Comparison of ENCODE assay signal across 14 cellular contexts in genomic region chr3:188242426-188243123, GRCh38.
DNase-seq lines count a peak whose midpoint lies in the region; ATAC-seq and TF ChIP-seq lines count a peak whose summit lies in the region.
"Had no signal": no experiment of that assay in that cellular context is flagged by ENCODE, and none has a peak within 500 bp of the region (broad histone marks: within the 10 kb centered on the region; RNA-seq: fewer than 3 reads in every experiment).

No MANE protein-coding gene starts in this region.

- intact Hi-C loops in CD8-positive, alpha-beta T cell (cut with DNase I, micrococcal nuclease), result no loop called here
- intact Hi-C loops in psoas muscle (cut with DNase I), result loop anchor here in 1 of 2 donors (5.0 kb wide), 1 partner anchor 500 kb away; no protein-coding TSS in a partner anchor

- no peak overlapping the region for H3K27ac ChIP-seq in CD8-positive, alpha-beta T cell (ENCODE audit: low read depth, low read length)
- H3K27ac ChIP-seq in psoas muscle, result peak overlapping the region; percentile 91

- peaks cover 5% of the 10 kb centered on the region for H3K4me1 Mint-ChIP-seq in CD8-positive, alpha-beta T cell (ENCODE audit: low read depth)
- peaks cover 44 to 55% (median 51%) of the 10 kb centered on the region in 3 donors for H3K4me1 Mint-ChIP-seq in IgD-negative memory B cell

- CTCF ChIA-PET in CD8-positive, alpha-beta T cell (lab: Charles Lee), result no interaction called here

- no peak overlapping the region for H3K4me3 ChIP-seq in CD8-positive, alpha-beta T cell (ENCODE audit: low read depth, low read length)
- H3K4me3 ChIP-seq in psoas muscle, result no peak overlapping the region
- H3K4me3 ChIP-seq: Peyer's patch had no signal

- H3K9me3 ChIP-seq in CD8-positive, alpha-beta T cell (ENCODE audit: low read length), result no peaks in the 10 kb centered on the region
- no peaks in the 10 kb centered on the region for H3K9me3 ChIP-seq in psoas muscle
- H3K9me3 ChIP-seq: Peyer's patch had no signal

- no peaks in the 10 kb centered on the region for H3K27me3 ChIP-seq in CD8-positive, alpha-beta T cell (ENCODE audit: insufficient read depth, low read length)
- no peaks in the 10 kb centered on the region for H3K27me3 ChIP-seq in psoas muscle (ENCODE audit: insufficient read depth in 3 of 3, low read length in 2 of 3)
- H3K27me3 ChIP-seq: Peyer's patch had no signal

- no peak for TF ChIP-seq CTCF in CD8-positive, alpha-beta T cell (IDR thresholded peaks at IDR 0.05)
- no peak for TF ChIP-seq CTCF in psoas muscle (IDR thresholded peaks at IDR 0.05)

- H3K36me3 Mint-ChIP-seq in CD8-positive, alpha-beta T cell, result no peaks in the 10 kb centered on the region
- H3K36me3 Mint-ChIP-seq in IgD-negative memory B cell, result peaks cover 2% of the 10 kb centered on the region

- DNase-seq in CD8-positive, alpha-beta T cell, result no peak
- DNase-seq in dermis blood vessel endothelial cell (peak; percentile 32), psoas muscle (no peak), NCI-H774 (lab: John Stamatoyannopoulos, UW) (no peak), islet precursor cell (no peak)
- DNase-seq: caudate nucleus; NCI-H2107; nucleus accumbens; Peyer's patch; stimulated activated CD4-positive, alpha-beta T cell treated with anti-CD3 and anti-CD28 coated beads, Interleukin-2, amount 100 ng/mL, for 48 hours had no signal

- no peak overlapping the region for H3K4me3 Mint-ChIP-seq in CD8-positive, alpha-beta T cell
- peak overlapping the region in 3 of 4 donors; percentile 2 to 37 (median 13) for H3K4me3 Mint-ChIP-seq in IgD-negative memory B cell
- H3K4me3 Mint-ChIP-seq: activated T-helper 1 cell treated with anti-CD3 and anti-CD28 coated beads, Interleukin-12 subunit alpha, Interleukin-12 subunit beta, Interleukin-2, Interleukin-4 antibody, amounts not matched to agents 30 ng/mL and 10 ng/mL and 1 ng/mL, durations not matched to agents 14 hours and 24 hours and 36 hours had no signal

- POLR2A ChIA-PET in CD8-positive, alpha-beta T cell (lab: Charles Lee), result no interaction called here

- H3K9me3 Mint-ChIP-seq in CD8-positive, alpha-beta T cell, result no peaks in the 10 kb centered on the region
- no peaks in the 10 kb centered on the region for H3K9me3 Mint-ChIP-seq in IgD-negative memory B cell
- H3K9me3 Mint-ChIP-seq: activated T-helper 1 cell treated with anti-CD3 and anti-CD28 coated beads, Interleukin-12 subunit alpha, Interleukin-12 subunit beta, Interleukin-2, Interleukin-4 antibody, amounts not matched to agents 30 ng/mL and 10 ng/mL and 1 ng/mL, durations not matched to agents 14 hours and 24 hours and 36 hours had no signal

- no peaks in the 10 kb centered on the region for H3K27me3 Mint-ChIP-seq in CD8-positive, alpha-beta T cell (ENCODE audit: low read depth)
- peaks cover 7% of the 10 kb centered on the region for H3K27me3 Mint-ChIP-seq in IgD-negative memory B cell

- 59 to 77% (median 61%) methylated on average over 3 of the region's 3 CpGs for WGBS in psoas muscle, 3 donors

- peak overlapping the region; percentile 60 for H3K27ac Mint-ChIP-seq in CD8-positive, alpha-beta T cell
- peak overlapping the region; percentile 21 to 81 (median 69) for H3K27ac Mint-ChIP-seq in IgD-negative memory B cell
- H3K27ac Mint-ChIP-seq: activated T-helper 1 cell treated with anti-CD3 and anti-CD28 coated beads, Interleukin-12 subunit alpha, Interleukin-12 subunit beta, Interleukin-2, Interleukin-4 antibody, amounts not matched to agents 30 ng/mL and 10 ng/mL and 1 ng/mL, durations not matched to agents 14 hours and 24 hours and 36 hours had no signal

- H3K4me1 ChIP-seq in CD8-positive, alpha-beta T cell (ENCODE audit: insufficient read depth, low read length), result no peaks in the 10 kb centered on the region
- peaks cover 46% of the 10 kb centered on the region for H3K4me1 ChIP-seq in psoas muscle

- H3K36me3 ChIP-seq in CD8-positive, alpha-beta T cell (ENCODE audit: insufficient read depth, low read length), result no peaks in the 10 kb centered on the region
- no peaks in the 10 kb centered on the region for H3K36me3 ChIP-seq in psoas muscle (ENCODE audit: insufficient read depth in 1 of 2, low read depth in 1 of 2)
- H3K36me3 ChIP-seq: Peyer's patch had no signal

- ATAC-seq in CD8-positive, alpha-beta T cell, result no peak
- ATAC-seq in psoas muscle (peak; percentile 17 to 70 (median 38)), HG03439 (IDR thresholded peaks at IDR 0.05; ENCODE audit: unreplicated experiment) (no peak), HG02798 (IDR thresholded peaks at IDR 0.05; ENCODE audit: poor library complexity, unreplicated experiment) (no peak)

Comparison
In these comparisons a context has a peak if more than half of its experiments do, and no peak if none do; other contexts are left out.
1. ATAC-seq: peak in psoas muscle (4 of 4); none in CD8-positive, alpha-beta T cell (single experiment), HG03439 (single experiment) and HG02798 (single experiment).